ENCODE assay signal across 8 cellular contexts in genomic region chr3:129794319-129795201, GRCh38.
DNase-seq lines count a peak whose midpoint lies in the region; ATAC-seq and TF ChIP-seq lines count a peak whose summit lies in the region.

No MANE protein-coding gene starts in this region.

- H4K20me1 ChIP-seq in DND-41 (ENCODE audit: insufficient read depth, low read length) = 0 out of 2 replicates have a peak, but pooled peaks cover 2% of the 10 kb centered on the region

- POLR2A ChIA-PET in RWPE1 (lab: Yijun Ruan, JAX; ENCODE audit: low non-redundant PET) = interaction anchor here (0.5 kb wide), 1 partner anchor 1241 kb away, joined by 3 read pairs; no protein-coding TSS in a partner anchor
- POLR2A ChIA-PET in naive thymus-derived CD8-positive, alpha-beta T cell (lab: Charles Lee) = no interaction called here

- peaks cover 7 to 28% (median 19%) of the 10 kb centered on the region in 4 donors for H3K4me1 Mint-ChIP-seq in naive thymus-derived CD8-positive, alpha-beta T cell

- no peaks in the 10 kb centered on the region for H3K27me3 ChIP-seq in DND-41 (ENCODE audit: insufficient read depth, low read length, poor library complexity)
- H3K27me3 ChIP-seq in HUES6 (ENCODE audit: control insufficient read depth, insufficient read depth, low read length) = no peaks in the 10 kb centered on the region

- H3K9me3 ChIP-seq in DND-41 (ENCODE audit: insufficient read depth, low read length, severe bottlenecking) = no peaks in the 10 kb centered on the region
- H3K9me3 ChIP-seq in HUES6 (ENCODE audit: control insufficient read depth, insufficient read depth, low read depth, low read length) = no peaks in the 10 kb centered on the region

- H3K27ac Mint-ChIP-seq in naive thymus-derived CD8-positive, alpha-beta T cell = peak overlapping the region in 4 of 10 donors; percentile 51 to 76 (median 70)

- DNase-seq in DND-41 (peak; percentile 15), RWPE1 (ENCODE audit: low spot score) (peak; percentile 89), erythroblast (lab: John Stamatoyannopoulos, UW) (peak; percentile 16 to 29), cerebellum (ENCODE audit: low spot score) (no peak)
- peak in 3 of 10 donors; percentile 2 to 12 (median 7) for DNase-seq in naive thymus-derived CD8-positive, alpha-beta T cell
- no peak for DNase-seq in central memory CD4-positive, alpha-beta T cell

- peak; percentile 45; the same call in 2 of the 3 replicates for ATAC-seq in DND-41 (ENCODE audit: insufficient read depth, low read depth)
- ATAC-seq in naive thymus-derived CD8-positive, alpha-beta T cell = peak; percentile 58 to 76
- no peak for ATAC-seq in GM18868 (IDR thresholded peaks at IDR 0.05; ENCODE audit: unreplicated experiment)

- H3K36me3 Mint-ChIP-seq in naive thymus-derived CD8-positive, alpha-beta T cell = peaks cover 0 to 5% (median 1%) of the 10 kb centered on the region in 3 donors

- H2AFZ ChIP-seq in DND-41 (ENCODE audit: low read depth, low read length) = no peak overlapping the region

- H3K4me2 ChIP-seq in DND-41 (ENCODE audit: insufficient read depth, low read length) = no peak overlapping the region

- H3K9me3 Mint-ChIP-seq in naive thymus-derived CD8-positive, alpha-beta T cell = no peaks in the 10 kb centered on the region

- H3K4me3 ChIP-seq in DND-41 (ENCODE audit: low read depth in 1 of 2, low read length in 2 of 2) (no peak overlapping the region), HUES6 (ENCODE audit: low read depth, low read length) (peak overlapping the region; percentile 51)

- H3K9ac ChIP-seq in DND-41 (ENCODE audit: low read depth, low read length) (no peak overlapping the region), HUES6 (ENCODE audit: low read length) (peak overlapping the region; percentile 71)

- H3K36me3 ChIP-seq in DND-41 (ENCODE audit: insufficient read depth, low read length) = 0 out of 2 replicates have a peak, but pooled peaks cover 3% of the 10 kb centered on the region
- H3K36me3 ChIP-seq in HUES6 (ENCODE audit: control insufficient read depth, insufficient read depth, low read length) = no peaks in the 10 kb centered on the region

- TF ChIP-seq POLR2A in erythroblast (IDR thresholded peaks at IDR 0.05; ENCODE audit: low read length) = no peak

- no peaks in the 10 kb centered on the region for H3K4me1 ChIP-seq in DND-41 (ENCODE audit: insufficient read depth, low read length)
- H3K4me1 ChIP-seq in HUES6 (ENCODE audit: control insufficient read depth, insufficient read depth, low read length) = peaks cover 27% of the 10 kb centered on the region

- TF ChIP-seq CTCF in DND-41 (IDR thresholded peaks at IDR 0.05; ENCODE audit: borderline replicate concordance, extremely low read depth, low read length, poor library complexity, severe bottlenecking) (no peak), RWPE1 (conservative IDR thresholded peaks at IDR 0.05; ENCODE audit: low read depth) (no peak)

- H3K27ac ChIP-seq in DND-41 (ENCODE audit: low read length) = no peak overlapping the region
- peak overlapping the region; percentile 57; the same call in 1 of the 2 replicates for H3K27ac ChIP-seq in HUES6 (ENCODE audit: low read depth, low read length)
- peak overlapping the region; percentile 97 for H3K27ac ChIP-seq in RWPE1

- peaks cover 10% of the 10 kb centered on the region; the same call in 1 of the 2 replicates for H3K79me2 ChIP-seq in DND-41 (ENCODE audit: insufficient read depth, low read length)

- H3K4me3 Mint-ChIP-seq in naive thymus-derived CD8-positive, alpha-beta T cell = peak overlapping the region; percentile 52 to 79 (median 70)

- H3K27me3 Mint-ChIP-seq in naive thymus-derived CD8-positive, alpha-beta T cell = no peaks in the 10 kb centered on the region

- CTCF ChIA-PET in RWPE1 (lab: Yijun Ruan, JAX) = interaction anchor here (0.5 to 1.3 kb wide), 6 partner anchors 30 to 1488 kb away, joined by 3 to 8 read pairs (median 3); no protein-coding TSS in a partner anchor

Comparison
In these comparisons a context has a peak if more than half of its experiments do, and no peak if none do; other contexts are left out.
1. DNase-seq: peak in DND-41 (single experiment), RWPE1 (single experiment) and erythroblast (2 of 2); none in cerebellum (single experiment) and central memory CD4-positive, alpha-beta T cell (single experiment).